ENCODE assay signal across 8 cellular contexts in genomic region chr11:33722579-33723234, GRCh38. TPM values are rescaled to one million over a fixed set of nuclear protein-coding genes. Genes with fewer than 3 reads are reported as not detected.
A peak's percentile ranks its signal among the peaks of the same experiment; 100 is the strongest.
DNase-seq lines count a peak whose midpoint lies in the region; ATAC-seq and TF ChIP-seq lines count a peak whose summit lies in the region.

No MANE protein-coding gene starts in this region.

- peaks cover 15% of the 10 kb centered on the region; the same call in 2 of the 3 replicates for H3K4me1 Mint-ChIP-seq in GM23338

- H3K27me3 ChIP-seq in foreskin keratinocyte (no peaks in the 10 kb centered on the region), GM23338 (ENCODE audit: insufficient read depth) (no peaks in the 10 kb centered on the region)

- H3K36me3 ChIP-seq in GM23338 (ENCODE audit: insufficient read depth), result 0 out of 2 replicates have a peak, but pooled peaks cover 5% of the 10 kb centered on the region

- H3F3A ChIP-seq in GM23338 (replicated peaks; ENCODE audit: low read depth), result no peaks in the 10 kb centered on the region

- peak; percentile 88 for ATAC-seq in GM18511 (IDR thresholded peaks at IDR 0.05; ENCODE audit: unreplicated experiment)
- ATAC-seq in HG02588 (IDR thresholded peaks at IDR 0.05; ENCODE audit: unreplicated experiment), result peak; percentile 87
- peak; percentile 65 for ATAC-seq in foreskin keratinocyte
- no peak for ATAC-seq in GM19328 (IDR thresholded peaks at IDR 0.05; ENCODE audit: unreplicated experiment)
- ATAC-seq in GM23338, result no peak

- DNase-seq in SW480 (ENCODE audit: low spot score) (peak; percentile 34), foreskin keratinocyte (peak in 1 of 2 donors; percentile 67), GM23338 (ENCODE audit: low spot score) (no peak), hepatic stellate cell (ENCODE audit: low spot score) (no peak)
- peak; percentile 51 to 58 for DNase-seq in stimulated activated CD8-positive, alpha-beta memory T cell treated with anti-CD3 and anti-CD28 coated beads, Interleukin-2, amount 100 ng/mL, for 48 hours (ENCODE audit: low read depth in 2 of 2)

- peaks cover 6% of the 10 kb centered on the region for H3K27me3 Mint-ChIP-seq in GM23338 (ENCODE audit: insufficient read depth, low read depth, poor library complexity)

- H3K27ac Mint-ChIP-seq in GM23338, result no peak overlapping the region

- TF ChIP-seq CTCF in foreskin keratinocyte (conservative IDR thresholded peaks at IDR 0.05) (no peak), GM23338 (conservative IDR thresholded peaks at IDR 0.05; ENCODE audit: low read depth in 2 of 2) (no peak)

- H4K20me1 ChIP-seq in GM23338 (replicated peaks; ENCODE audit: insufficient read depth), result peaks cover 4% of the 10 kb centered on the region; the same call in 1 of the 2 replicates

- peak overlapping the region; percentile 86 for H3K27ac ChIP-seq in foreskin keratinocyte
- no peak overlapping the region for H3K27ac ChIP-seq in GM23338 (ENCODE audit: low read depth)

- peaks cover 44% of the 10 kb centered on the region for H3K79me2 ChIP-seq in GM23338 (replicated peaks; ENCODE audit: insufficient read depth)

- peaks cover 72% of the 10 kb centered on the region for H3K4me1 ChIP-seq in foreskin keratinocyte
- H3K4me1 ChIP-seq in GM23338 (ENCODE audit: insufficient read depth), result no peaks in the 10 kb centered on the region; the same call in 1 of the 2 replicates

- H3K4me3 ChIP-seq in GM23338, result no peak overlapping the region

- peaks cover 11% of the 10 kb centered on the region; the same call in 2 of the 3 replicates for H3K36me3 Mint-ChIP-seq in GM23338 (ENCODE audit: low read depth)

- H3K4me2 ChIP-seq in GM23338, result no peak overlapping the region

- no peaks in the 10 kb centered on the region; the same call in 1 of the 2 replicates for H3K9me2 ChIP-seq in GM23338 (ENCODE audit: insufficient read depth)

- H3K4me3 Mint-ChIP-seq in GM23338, result no peak overlapping the region

- H3K9me3 Mint-ChIP-seq in GM23338, result no peaks in the 10 kb centered on the region

- no peak overlapping the region for H2AFZ ChIP-seq in GM23338

TF ChIP-seq in GM23338, 12 proteins besides CTCF, POLR2A, EP300 and RAD21 (continues in another document):
- TF ChIP-seq ETS1 (IDR thresholded peaks at IDR 0.05) (no peak), REST (IDR thresholded peaks at IDR 0.05; ENCODE audit: unreplicated experiment) (no peak), JUNB (IDR thresholded peaks at IDR 0.05; ENCODE audit: unreplicated experiment) (no peak), ZNF462 (CRISPR knock-in tag; IDR thresholded peaks at IDR 0.05) (no peak), STAT1 (IDR thresholded peaks at IDR 0.05; ENCODE audit: unreplicated experiment) (no peak)

RNA-seq across cellular contexts. Expression of gene CD59, which starts 13.5 kb away (rescaled TPM):
- 670 and 816 TPM in 2 replicates for total RNA-seq in foreskin keratinocyte
- polyA plus RNA-seq in foreskin keratinocyte (645 and 724 TPM in 2 replicates), GM23338 (2016; fragmentation: Nextera tagmentation; extraction: Ambion mirVana) (73.9 and 86.6 TPM in 2 replicates)
- total RNA-seq in GM23338 (2014; rRNA removed; shearing (Covaris generic)), result 41.5 and 61.5 TPM in 2 replicates

RNA-seq across cellular contexts. Expression of gene C11orf91, which starts 22.1 kb away (rescaled TPM):
- 0.18 and 0.41 TPM in 2 replicates for total RNA-seq in foreskin keratinocyte
- polyA plus RNA-seq in foreskin keratinocyte (0.20 and 0.50 TPM in 2 replicates), GM23338 (2016; fragmentation: Nextera tagmentation; extraction: Ambion mirVana) (not detected in 2 replicates)
- total RNA-seq in GM23338 (2014; rRNA removed; shearing (Covaris generic)), result not detected in 2 replicates

RNA-seq across cellular contexts. Expression of gene FBXO3, which starts 51.6 kb away (rescaled TPM):
- total RNA-seq in foreskin keratinocyte, result 34.0 and 34.9 TPM in 2 replicates
- polyA plus RNA-seq in foreskin keratinocyte, result 14.5 and 15.5 TPM in 2 replicates
- total RNA-seq in GM23338 (2014; rRNA removed; shearing (Covaris generic)), result 28.4 TPM in 2 replicates
- 10.4 and 12.5 TPM in 2 replicates for polyA plus RNA-seq in GM23338 (2016; fragmentation: Nextera tagmentation; extraction: Ambion mirVana)

Comparison
In these comparisons a context has a peak if more than half of its experiments do, and no peak if none do; other contexts are left out.
1. ATAC-seq: peak in GM18511 (single experiment), HG02588 (single experiment) and foreskin keratinocyte (single experiment); none in GM19328 (single experiment) and GM23338 (single experiment).
2. DNase-seq: peak in SW480 (single experiment) and stimulated activated CD8-positive, alpha-beta memory T cell treated with anti-CD3 and anti-CD28 coated beads, Interleukin-2, amount 100 ng/mL, for 48 hours (2 of 2); none in GM23338 (single experiment) and hepatic stellate cell (single experiment).
3. RNA of gene CD59, which starts 13.5 kb away (total RNA-seq): 670 to 816 TPM in foreskin keratinocyte; 41.5 to 61.5 TPM in GM23338; every median in the first group is over 10 times any median in the second.